19 cellular contexts compared by ENCODE assay signal in the genomic region with DNA sequence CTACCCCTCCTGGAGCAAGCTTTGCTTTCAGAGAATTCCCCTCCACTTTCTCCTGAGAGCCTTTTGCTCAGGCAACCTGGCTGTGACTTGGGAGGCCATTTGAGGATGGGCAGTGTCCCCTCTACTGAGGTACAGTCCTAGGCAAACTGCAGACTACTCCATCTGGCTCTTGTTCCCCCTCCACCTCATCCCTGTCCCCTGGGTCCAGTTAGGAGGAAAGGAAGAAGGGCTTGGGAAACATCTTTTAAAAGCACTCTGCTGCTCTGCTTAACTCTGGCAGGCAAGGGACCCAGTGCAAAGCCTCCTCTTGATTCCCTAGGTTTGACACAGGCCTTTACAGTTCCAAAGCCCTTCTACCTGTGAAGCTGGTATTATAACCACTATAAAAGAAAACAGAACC.
A peak's percentile ranks its signal among the peaks of the same experiment; 100 is the strongest.
DNase-seq lines count a peak whose midpoint lies in the region; ATAC-seq, FAIRE-seq and TF ChIP-seq lines count a peak whose summit lies in the region.
"Had no signal": no experiment of that assay in that cellular context is flagged by ENCODE, and none has a peak within 500 bp of the region (broad histone marks: within the 10 kb centered on the region; RNA-seq: fewer than 3 reads in every experiment).

No MANE protein-coding gene starts in this region.

- no peak overlapping the region for H3K27ac Mint-ChIP-seq in T-helper 2 cell treated with Interferon-gamma antibody and Interleukin-4, amounts not matched to agents 5 μg/mL and 100 μg/mL, for 36 hours
- H3K27ac Mint-ChIP-seq: activated naive CD4-positive, alpha-beta T cell treated with anti-CD3 and anti-CD28 coated beads, Interleukin-2, amount 50 U/mL, for 24 hours had no signal

- H3K9me3 Mint-ChIP-seq in T-helper 2 cell treated with Interferon-gamma antibody and Interleukin-4, amounts not matched to agents 5 μg/mL and 100 μg/mL, for 36 hours = no peaks in the 10 kb centered on the region
- H3K9me3 Mint-ChIP-seq: activated naive CD4-positive, alpha-beta T cell treated with anti-CD3 and anti-CD28 coated beads, Interleukin-2, amount 50 U/mL, for 24 hours had no signal

- H3K4me3 Mint-ChIP-seq in T-helper 2 cell treated with Interferon-gamma antibody and Interleukin-4, amounts not matched to agents 5 μg/mL and 100 μg/mL, for 36 hours = peak overlapping the region; percentile 34

- ATAC-seq in GM19351 (IDR thresholded peaks at IDR 0.05; ENCODE audit: unreplicated experiment) = no peak
- ATAC-seq: left lung, right lobe of liver had no signal

- H3K27me3 Mint-ChIP-seq in T-helper 2 cell treated with Interferon-gamma antibody and Interleukin-4, amounts not matched to agents 5 μg/mL and 100 μg/mL, for 36 hours (ENCODE audit: low read depth) = peaks cover 51% of the 10 kb centered on the region

- no peak for FAIRE-seq in GM12891 (lab: Jason Lieb, UNC)

- H2AFZ ChIP-seq in neuron (ENCODE audit: low read depth, low read length) = no peak overlapping the region

- H3K4me1 Mint-ChIP-seq in T-helper 2 cell treated with Interferon-gamma antibody and Interleukin-4, amounts not matched to agents 5 μg/mL and 100 μg/mL, for 36 hours (ENCODE audit: low read depth) = no peaks in the 10 kb centered on the region

- peak overlapping the region; percentile 87 for H3K9ac ChIP-seq in NT2/D1 (ENCODE audit: insufficient read length, low read depth)

- no peaks in the 10 kb centered on the region for H3K36me3 Mint-ChIP-seq in T-helper 2 cell treated with Interferon-gamma antibody and Interleukin-4, amounts not matched to agents 5 μg/mL and 100 μg/mL, for 36 hours (ENCODE audit: low read depth)

- H3K27me3 ChIP-seq in NT2/D1 (ENCODE audit: insufficient read depth, insufficient read length) (peaks cover 45% of the 10 kb centered on the region), neuron (ENCODE audit: insufficient read depth, low read length) (no peaks in the 10 kb centered on the region), Peyer's patch (no peaks in the 10 kb centered on the region)
- H3K27me3 ChIP-seq: tibial artery had no signal

- H3K4me3 ChIP-seq in NT2/D1 (ENCODE audit: insufficient read length, low read depth) = peak overlapping the region; percentile 78
- peak overlapping the region; percentile 94 for H3K4me3 ChIP-seq in fibroblast of the aortic adventitia (ENCODE audit: low read depth, low read length)
- H3K4me3 ChIP-seq in neuron (ENCODE audit: low read length) = peak overlapping the region; percentile 63
- H3K4me3 ChIP-seq in Peyer's patch = no peak overlapping the region
- H3K4me3 ChIP-seq: right lobe of liver had no signal

- DNase-seq in T-helper 2 cell treated with Interferon-gamma antibody and Interleukin-4, amounts not matched to agents 5 μg/mL and 100 μg/mL, for 36 hours (ENCODE audit: low spot score) = no peak
- DNase-seq in T-helper 2 cell = no peak
- DNase-seq in NT2/D1 (ENCODE audit: low read depth, low spot score) = no peak
- no peak for DNase-seq in fibroblast of the aortic adventitia (ENCODE audit: low read depth)
- DNase-seq in Peyer's patch = no peak
- no peak for DNase-seq in GM12891 (ENCODE audit: insufficient read length, low spot score)
- DNase-seq: ACHN; activated CD4-positive, alpha-beta T cell treated with anti-CD3 and anti-CD28 coated beads for 4 hours; activated CD8-positive, alpha-beta memory T cell treated with anti-CD3 and anti-CD28 coated beads, Interleukin-2, amount 50 U/mL, for 48 hours; left lung; NCI-H2029 treated with DMSO at 0.1 percent for 48 hours; NCI-H526 treated with DMSO at 0.1 percent for 48 hours; right lobe of liver; stimulated activated CD4-positive, alpha-beta T cell treated with anti-CD3 and anti-CD28 coated beads, Interleukin-4, amount 100 ng/mL, for 24 hours; T-helper 9 cell; tibial artery had no signal

- no peaks in the 10 kb centered on the region for H3K9me3 ChIP-seq in NT2/D1 (ENCODE audit: insufficient read depth, low read length)
- H3K9me3 ChIP-seq in neuron (ENCODE audit: low read length) = no peaks in the 10 kb centered on the region
- H3K9me3 ChIP-seq in Peyer's patch = no peaks in the 10 kb centered on the region
- H3K9me3 ChIP-seq: left lung, right lobe of liver, tibial artery had no signal

- TF ChIP-seq POLR2A in Peyer's patch (IDR thresholded peaks at IDR 0.05) (no peak), GM12891 (IDR thresholded peaks at IDR 0.05; ENCODE audit: low read depth, low read length) (no peak)

- H3K36me3 ChIP-seq in NT2/D1 (ENCODE audit: insufficient read depth, insufficient read length, low read length) (no peaks in the 10 kb centered on the region), neuron (ENCODE audit: insufficient read depth, low read length) (no peaks in the 10 kb centered on the region), Peyer's patch (no peaks in the 10 kb centered on the region)
- H3K36me3 ChIP-seq: left lung, right lobe of liver, tibial artery had no signal

- H3K4me1 ChIP-seq in NT2/D1 (ENCODE audit: insufficient read depth, insufficient read length) = peaks cover 24% of the 10 kb centered on the region
- peaks cover 25% of the 10 kb centered on the region for H3K4me1 ChIP-seq in neuron (ENCODE audit: insufficient read depth, low read length)
- H3K4me1 ChIP-seq in Peyer's patch = peaks cover 0 to 23% (median 0%) of the 10 kb centered on the region in 4 donors

- H3K27ac ChIP-seq in Peyer's patch = no peak overlapping the region
- H3K27ac ChIP-seq: left lung, right lobe of liver, tibial artery had no signal

- TF ChIP-seq CTCF in fibroblast of the aortic adventitia (IDR thresholded peaks at IDR 0.05; ENCODE audit: insufficient read depth, low read length) = no peak
- no peak for TF ChIP-seq CTCF in Peyer's patch (IDR thresholded peaks at IDR 0.05)

TF ChIP-seq in GM12891, 5 proteins besides CTCF, POLR2A, EP300 and RAD21:
- TF ChIP-seq SPI1 (IDR thresholded peaks at IDR 0.05; ENCODE audit: low read depth, low read length) = no peak
TF ChIP-seq in GM12891: peak in this region for 0.

Comparison
In these comparisons a context has a peak if more than half of its experiments do, and no peak if none do; other contexts are left out.
1. H3K4me3 ChIP-seq: peak in NT2/D1 (single experiment), fibroblast of the aortic adventitia (single experiment) and neuron (single experiment); none in Peyer's patch (0 of 4).